Comparison of ENCODE assay signal across 10 cellular contexts in genomic region chr5:543351-543750, GRCh38. TPM values are rescaled to one million over a fixed set of nuclear protein-coding genes. Genes with fewer than 3 reads are reported as not detected.
DNase-seq lines count a peak whose midpoint lies in the region; ATAC-seq and TF ChIP-seq lines count a peak whose summit lies in the region.
"Had no signal": no experiment of that assay in that cellular context is flagged by ENCODE, and none has a peak within 500 bp of the region (broad histone marks: within the 10 kb centered on the region; RNA-seq: fewer than 3 reads in every experiment).

No MANE protein-coding gene starts in this region.

- intact Hi-C loops in Right ventricle myocardium inferior (cut with DNase I) (no loop called here), left ventricle myocardium inferior (cut with micrococcal nuclease) (no loop called here), transverse colon (cut with DNase I; ENCODE audit: low total_unique reads) (no loop called here), A673 (cut with micrococcal nuclease; ENCODE audit: unreplicated experiment) (no loop called here)

- BruUV-seq in A673 (replicated peaks; lab: Mats Ljungman, UMichigan), result no TSS peak

- peaks cover 95% of the 10 kb centered on the region for H3K27me3 ChIP-seq in left ventricle myocardium inferior (ENCODE audit: low read depth)
- peaks cover 25% of the 10 kb centered on the region for H3K27me3 ChIP-seq in MM.1S (replicated peaks; ENCODE audit: insufficient read depth, low read length)
- H3K27me3 ChIP-seq in effector memory CD4-positive, alpha-beta T cell (replicated peaks; ENCODE audit: control insufficient read depth, insufficient read depth, low read length, poor library complexity, severe bottlenecking), result no peaks in the 10 kb centered on the region
- H3K27me3 ChIP-seq in transverse colon, result peaks cover 35% of the 10 kb centered on the region
- peaks cover 28% of the 10 kb centered on the region for H3K27me3 ChIP-seq in A673 (replicated peaks; ENCODE audit: insufficient read depth, low read depth, low read length, poor library complexity)
- H3K27me3 ChIP-seq: uterus had no signal

- H3K27ac ChIP-seq in left ventricle myocardium inferior (replicated peaks) (no peak overlapping the region), MM.1S (ENCODE audit: low read length) (peak overlapping the region; percentile 32; the same call in 1 of the 2 replicates), transverse colon (no peak overlapping the region), A673 (ENCODE audit: low read depth, low read length, poor library complexity, severe bottlenecking) (no peak overlapping the region)
- H3K27ac ChIP-seq in effector memory CD4-positive, alpha-beta T cell (ENCODE audit: insufficient read depth, low read length, poor library complexity, severe bottlenecking), result no peak overlapping the region
- H3K27ac ChIP-seq: uterus had no signal

- no peaks in the 10 kb centered on the region for H3K4me1 ChIP-seq in left ventricle myocardium inferior
- peaks cover 12% of the 10 kb centered on the region for H3K4me1 ChIP-seq in MM.1S (ENCODE audit: low read length)
- peaks cover 12% of the 10 kb centered on the region for H3K4me1 ChIP-seq in effector memory CD4-positive, alpha-beta T cell (ENCODE audit: control insufficient read depth, insufficient read depth, low read length, poor library complexity, severe bottlenecking)
- peaks cover 7 to 33% (median 25%) of the 10 kb centered on the region in 4 donors for H3K4me1 ChIP-seq in transverse colon
- H3K4me1 ChIP-seq in A673 (ENCODE audit: insufficient read depth, low read length, poor library complexity, severe bottlenecking), result peaks cover 5% of the 10 kb centered on the region
- H3K4me1 ChIP-seq: uterus had no signal

- in situ Hi-C loops in transverse colon (cut with MboI; ENCODE audit: low pct_ligation_motif_present in 1 of 4, low pct_unique_long_range_greater_than_20kb in 1 of 4, low sequenced_read_pairs in 3 of 4), result no loop called here

- H3K79me2 ChIP-seq in MM.1S (ENCODE audit: low read length), result no peaks in the 10 kb centered on the region

- H3F3A ChIP-seq in MM.1S (ENCODE audit: insufficient read depth, low read length), result no peaks in the 10 kb centered on the region

- TF ChIP-seq EP300 in transverse colon (IDR thresholded peaks at IDR 0.05; ENCODE audit: low read depth), result no peak

- POLR2A ChIA-PET in A673 (lab: Charles Lee; ENCODE audit: low non-redundant PET), result no interaction called here

- WGBS in transverse colon (ENCODE audit: low coverage in 1 of 2), 2 donors, result 89 to 93% methylated on average over 2 to 5 of the region's 5 CpGs

- peak overlapping the region; percentile 64 for H2AFZ ChIP-seq in MM.1S (ENCODE audit: low read length)

- CTCF ChIA-PET in A673 (lab: Charles Lee), result no interaction called here

- TF ChIP-seq POLR2A in transverse colon (IDR thresholded peaks at IDR 0.05), result no peak

- no peaks in the 10 kb centered on the region for H3K9me2 ChIP-seq in MM.1S (replicated peaks; ENCODE audit: insufficient read depth, low read length)

- TF ChIP-seq CTCF in left ventricle myocardium inferior (IDR thresholded peaks at IDR 0.05; ENCODE audit: borderline replicate concordance), result no peak
- no peak for TF ChIP-seq CTCF in MM.1S (IDR thresholded peaks at IDR 0.05; ENCODE audit: low read length)
- no peak for TF ChIP-seq CTCF in transverse colon (IDR thresholded peaks at IDR 0.05)
- TF ChIP-seq CTCF in A673 (conservative IDR thresholded peaks at IDR 0.05; ENCODE audit: low read depth, low read length), result no peak

- H3K36me3 ChIP-seq in left ventricle myocardium inferior (no peaks in the 10 kb centered on the region), MM.1S (replicated peaks; ENCODE audit: insufficient read depth, low read length) (no peaks in the 10 kb centered on the region), transverse colon (no peaks in the 10 kb centered on the region), A673 (ENCODE audit: insufficient read depth, low read length, poor library complexity, severe bottlenecking) (no peaks in the 10 kb centered on the region)
- H3K36me3 ChIP-seq in effector memory CD4-positive, alpha-beta T cell (ENCODE audit: control insufficient read depth, insufficient read depth, low read length), result no peaks in the 10 kb centered on the region
- H3K36me3 ChIP-seq: uterus had no signal

- peak; percentile 4 for DNase-seq in Right ventricle myocardium inferior (ENCODE audit: missing footprints)
- no peak for DNase-seq in left ventricle myocardium inferior
- DNase-seq in MM.1S, result no peak
- DNase-seq in effector memory CD4-positive, alpha-beta T cell, result no peak
- peak; percentile 6 for DNase-seq in transverse colon
- DNase-seq in NK-92 (lab: John Stamatoyannopoulos, UW; ENCODE audit: unreplicated experiment), result no peak
- DNase-seq in SKM-1 treated with dmso at 0.1 percent for 144 hours (lab: John Stamatoyannopoulos, UW; ENCODE audit: unreplicated experiment), result no peak
- no peak for DNase-seq in A673 (ENCODE audit: low spot score)
- DNase-seq: NCI-H187 treated with DMSO at 0.1 percent for 48 hours, uterus had no signal

- H3K4me3 ChIP-seq in left ventricle myocardium inferior, result no peak overlapping the region
- peak overlapping the region; percentile 38; the same call in 1 of the 2 replicates for H3K4me3 ChIP-seq in MM.1S (ENCODE audit: low read length)
- H3K4me3 ChIP-seq in effector memory CD4-positive, alpha-beta T cell (ENCODE audit: insufficient read depth, low read depth, low read length, poor library complexity, severe bottlenecking), result peak overlapping the region; percentile 42
- H3K4me3 ChIP-seq in transverse colon, result no peak overlapping the region
- no peak overlapping the region for H3K4me3 ChIP-seq in A673 (ENCODE audit: low read depth, low read length, poor library complexity, severe bottlenecking)
- H3K4me3 ChIP-seq: uterus had no signal

- no peaks in the 10 kb centered on the region for H3K9me3 ChIP-seq in left ventricle myocardium inferior (replicated peaks)
- no peaks in the 10 kb centered on the region for H3K9me3 ChIP-seq in MM.1S (replicated peaks; ENCODE audit: insufficient read depth, low read length)
- no peaks in the 10 kb centered on the region for H3K9me3 ChIP-seq in effector memory CD4-positive, alpha-beta T cell (ENCODE audit: control insufficient read depth, low read length)
- H3K9me3 ChIP-seq in transverse colon, result no peaks in the 10 kb centered on the region
- no peaks in the 10 kb centered on the region for H3K9me3 ChIP-seq in A673 (ENCODE audit: low read depth, low read length, poor library complexity, severe bottlenecking)
- H3K9me3 ChIP-seq: uterus had no signal

- no peak overlapping the region for H3K9ac ChIP-seq in MM.1S (ENCODE audit: low read length)

- no peak for ATAC-seq in Right ventricle myocardium inferior

- no peaks in the 10 kb centered on the region for H4K20me1 ChIP-seq in MM.1S (ENCODE audit: insufficient read depth, low read length)

- peak overlapping the region; percentile 80; the same call in 1 of the 2 replicates for H3K4me2 ChIP-seq in MM.1S (ENCODE audit: low read depth, low read length)

RNA-seq across cellular contexts. Expression of gene SLC9A3, which starts 19.1 kb away (rescaled TPM):
- total RNA-seq in Right ventricle myocardium inferior (1.1 TPM), left ventricle myocardium inferior (0.91 TPM), transverse colon (100 to 1,000 TPM in 3 of 4 donors, 1 to 10 TPM in 1; 4.8 to 701 (median 183) TPM), A673 (2021) (1.6 and 1.9 TPM in 2 replicates)

Comparison
In these comparisons a context has a peak if more than half of its experiments do, and no peak if none do; other contexts are left out.
1. DNase-seq: peak in Right ventricle myocardium inferior (single experiment) and transverse colon (single experiment); none in left ventricle myocardium inferior (single experiment), MM.1S (single experiment), effector memory CD4-positive, alpha-beta T cell (0 of 3), NK-92 (single experiment), SKM-1 treated with dmso at 0.1 percent for 144 hours (single experiment) and A673 (single experiment).
2. H3K4me3 ChIP-seq: peak in MM.1S (single experiment) and effector memory CD4-positive, alpha-beta T cell (single experiment); none in left ventricle myocardium inferior (single experiment), transverse colon (0 of 4) and A673 (single experiment).